8 cellular contexts compared by ENCODE assay signal in genomic region chr21:34807146-34807880, GRCh38.
DNase-seq lines count a peak whose midpoint lies in the region; ATAC-seq and TF ChIP-seq lines count a peak whose summit lies in the region.

No MANE protein-coding gene starts in this region.

- TF ChIP-seq POLR2A in gastrocnemius medialis (IDR thresholded peaks at IDR 0.05): no peak

- peaks cover 7 to 31% of the 10 kb centered on the region in 2 donors for H3K4me1 ChIP-seq in gastrocnemius medialis

- TF ChIP-seq CTCF in coronary artery (IDR thresholded peaks at IDR 0.05) (no peak), gastrocnemius medialis (IDR thresholded peaks at IDR 0.05 in 4 of 5, conservative IDR thresholded peaks at IDR 0.05 in 1 of 5) (no peak)

- peak overlapping the region; percentile 2 for H3K4me3 ChIP-seq in coronary artery
- H3K4me3 ChIP-seq in gastrocnemius medialis: no peak overlapping the region

- intact Hi-C loops in gastrocnemius medialis (cut with DNase I; ENCODE audit: low total_unique reads): no loop called here

- no peaks in the 10 kb centered on the region for H3K9me3 ChIP-seq in gastrocnemius medialis

- no peaks in the 10 kb centered on the region for H3K27me3 ChIP-seq in gastrocnemius medialis

- H3K36me3 ChIP-seq in gastrocnemius medialis: no peaks in the 10 kb centered on the region

- ATAC-seq in HG03378 (IDR thresholded peaks at IDR 0.05; ENCODE audit: unreplicated experiment) (peak; percentile 84), gastrocnemius medialis (peak; percentile 34 to 58), HG03565 (IDR thresholded peaks at IDR 0.05; ENCODE audit: unreplicated experiment) (no peak)

- peak overlapping the region; percentile 46 to 82 for H3K27ac ChIP-seq in coronary artery
- peak overlapping the region; percentile 44 to 81 (median 74) for H3K27ac ChIP-seq in gastrocnemius medialis

- DNase-seq in Daoy (ENCODE audit: low read depth) (peak; percentile 99), coronary artery (ENCODE audit: low spot score) (no peak), gastrocnemius medialis (peak in 1 of 2 donors; percentile 53), NCI-H2171 (lab: John Stamatoyannopoulos, UW) (no peak), pons (ENCODE audit: low spot score) (no peak)
- peak; percentile 43 to 49 for DNase-seq in activated CD4-positive, alpha-beta T cell treated with anti-CD3 and anti-CD28 coated beads for 24 hours (ENCODE audit: low read depth in 2 of 2)

- in situ Hi-C loops in gastrocnemius medialis (cut with MboI; ENCODE audit: low sequenced_read_pairs in 4 of 4): loop anchor here in 1 of 4 donors (10.0 kb wide), 1 partner anchor 67 kb away; no protein-coding TSS in a partner anchor

Comparison
In these comparisons a context has a peak if more than half of its experiments do, and no peak if none do; other contexts are left out.
1. DNase-seq: peak in Daoy (single experiment) and activated CD4-positive, alpha-beta T cell treated with anti-CD3 and anti-CD28 coated beads for 24 hours (2 of 2); none in coronary artery (single experiment), NCI-H2171 (single experiment) and pons (single experiment).